ENCODE assay signal across 15 cellular contexts in genomic region chr18:78736015-78736690, GRCh38.
"Had no signal": no experiment of that assay in that cellular context is flagged by ENCODE, and none has a peak within 500 bp of the region (broad histone marks: within the 10 kb centered on the region; RNA-seq: fewer than 3 reads in every experiment).

No MANE protein-coding gene starts in this region.

- H3K9me3 ChIP-seq: esophagus muscularis mucosa, gastrocnemius medialis, mucosa of descending colon, right atrium auricular region, sigmoid colon had no signal

- H3K36me3 ChIP-seq: esophagus muscularis mucosa, gastrocnemius medialis, right atrium auricular region, sigmoid colon had no signal

- H3K9me3 Mint-ChIP-seq: dendritic cell treated with granulocyte-macrophage colony-stimulating factor and Interleukin-4, amounts not matched to agents 40 ng/mL and 50 ng/mL, for 4 days; effector memory CD8-positive, alpha-beta T cell had no signal

- DNase-seq: effector memory CD8-positive, alpha-beta T cell; gastrocnemius medialis; left cardiac atrium; mammary epithelial cell; naive thymus-derived CD8-positive, alpha-beta T cell; sigmoid colon; stimulated activated CD4-positive, alpha-beta T cell treated with anti-CD3 and anti-CD28 coated beads, Interleukin-12 subunit alpha, Interleukin-12 subunit beta, amount 100 ng/mL, for 4 hours; stimulated activated naive CD4-positive, alpha-beta T cell; trophoblast cell had no signal

- H3K4me3 Mint-ChIP-seq: dendritic cell treated with granulocyte-macrophage colony-stimulating factor and Interleukin-4, amounts not matched to agents 40 ng/mL and 50 ng/mL, for 4 days; effector memory CD8-positive, alpha-beta T cell; naive thymus-derived CD8-positive, alpha-beta T cell had no signal

- H3K4me1 ChIP-seq: esophagus muscularis mucosa, gastrocnemius medialis, right atrium auricular region, sigmoid colon had no signal

- ATAC-seq: effector memory CD8-positive, alpha-beta T cell; gastrocnemius medialis; left cardiac atrium; mucosa of descending colon; naive thymus-derived CD8-positive, alpha-beta T cell had no signal

- H3K27ac Mint-ChIP-seq: dendritic cell treated with granulocyte-macrophage colony-stimulating factor and Interleukin-4, amounts not matched to agents 40 ng/mL and 50 ng/mL, for 4 days; effector memory CD8-positive, alpha-beta T cell; naive thymus-derived CD8-positive, alpha-beta T cell had no signal

- H3K27me3 ChIP-seq: gastrocnemius medialis, right atrium auricular region had no signal

- H3K27ac ChIP-seq: epithelial cell of prostate, esophagus muscularis mucosa, gastrocnemius medialis, right atrium auricular region, sigmoid colon, skin epidermis had no signal

- H3K4me3 ChIP-seq: esophagus muscularis mucosa, gastrocnemius medialis, mucosa of descending colon, right atrium auricular region, sigmoid colon, skin epidermis had no signal

- H3K36me3 Mint-ChIP-seq: naive thymus-derived CD8-positive, alpha-beta T cell had no signal
